ENCODE assay signal across 8 cellular contexts in the genomic region with DNA sequence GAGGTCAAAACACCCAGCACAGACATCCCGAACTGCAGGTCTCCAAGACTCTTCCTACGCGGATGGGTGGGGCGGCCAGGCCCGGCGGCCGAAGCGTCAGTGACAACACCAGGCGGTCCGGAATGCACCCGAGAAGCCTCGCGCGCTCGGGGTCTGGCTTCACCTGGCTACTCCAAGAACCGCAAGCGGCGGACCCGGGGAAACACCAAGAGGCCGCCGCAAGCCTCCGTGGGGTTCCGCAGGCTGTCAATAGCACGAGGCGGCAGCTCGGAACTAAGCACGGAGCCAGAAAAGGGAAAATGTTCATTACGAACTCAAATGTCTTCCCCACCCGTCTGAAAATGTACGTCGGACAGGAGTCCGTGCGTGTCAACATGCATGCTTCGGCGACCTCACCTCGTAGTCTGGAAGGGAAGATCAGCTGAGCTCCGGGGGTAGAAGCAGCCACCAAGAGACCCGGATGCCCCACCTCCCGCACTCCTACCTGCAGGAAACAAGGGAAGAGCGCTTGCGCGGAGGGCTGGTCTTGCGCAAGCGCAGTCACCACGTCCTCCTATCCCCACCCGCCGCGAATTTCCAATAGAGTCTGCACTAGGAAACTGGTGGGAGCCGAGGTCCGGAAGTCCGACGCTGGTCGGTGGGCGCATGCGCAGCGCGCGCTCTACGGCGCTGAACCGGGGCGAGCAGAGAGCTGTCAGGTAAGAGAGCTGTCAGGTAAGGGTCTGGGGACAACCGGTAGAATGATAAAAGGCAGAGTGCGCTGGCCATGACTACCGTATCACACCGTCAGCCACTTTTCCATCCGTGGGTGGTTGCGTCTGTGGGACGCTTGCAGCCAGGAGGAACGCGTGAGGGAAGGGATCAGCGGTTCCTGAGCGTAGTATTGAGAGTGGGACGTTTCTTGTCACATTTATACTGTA. TPM values are rescaled to one million over a fixed set of nuclear protein-coding genes. Genes with fewer than 3 reads are reported as not detected.
DNase-seq lines count a peak whose midpoint lies in the region; ATAC-seq, FAIRE-seq and TF ChIP-seq lines count a peak whose summit lies in the region.

TSS of gene GPATCH11 (plus strand) at position 646 of the 920 bp plus-strand sequence. CDS start 3,864 bp downstream, outside the sequence.
TSS of gene HEATR5B (minus strand) at position 500 of the 920 bp plus-strand sequence. CDS start 958 bp downstream, outside the sequence.

- DNase-seq in GM12892 (ENCODE audit: insufficient read length) (peak; percentile 86), NCI-H1436 (lab: John Stamatoyannopoulos, UW) (peak; percentile 95), SW480 (ENCODE audit: low spot score) (peak; percentile 99), amniotic epithelial cell (ENCODE audit: low read depth) (peak; percentile 94), left ventricle myocardium superior (peak; percentile 96), prostate gland (ENCODE audit: low spot score) (peak; percentile 97)

- no peaks in the 10 kb centered on the region for H3K27me3 ChIP-seq in prostate gland (replicated peaks; ENCODE audit: insufficient read depth)

- no peaks in the 10 kb centered on the region for H3K9me3 ChIP-seq in prostate gland

- under 1% methylated on average over 72 of the region's 74 CpGs for WGBS in prostate gland
- under 1% methylated on average over 74 of the region's 74 CpGs for WGBS in urinary bladder

- no peaks in the 10 kb centered on the region for H3K4me1 ChIP-seq in prostate gland (replicated peaks)
- peaks cover 3% of the 10 kb centered on the region for H3K4me1 ChIP-seq in urinary bladder (ENCODE audit: insufficient read depth)

- H3K4me3 ChIP-seq in prostate gland (peak within 1 kb of the TSS; percentile 73 to 82), urinary bladder (ENCODE audit: low read depth, low read length) (peak within 1 kb of the TSS; percentile 82)

- H3K27ac ChIP-seq in prostate gland (peak within 1 kb of the TSS; percentile 80 to 81), urinary bladder (ENCODE audit: low read depth) (no peak within 1 kb of the TSS)

- peak; percentile 88 for ATAC-seq in HG02840 (IDR thresholded peaks at IDR 0.05; ENCODE audit: low FRiP score, unreplicated experiment)
- ATAC-seq in left ventricle myocardium superior = peak; percentile 99

- intact Hi-C loops in left ventricle myocardium superior (cut with micrococcal nuclease) = no loop called here
- intact Hi-C loops in prostate gland (cut with DNase I) = no loop called here

- peak in 1 of 4 experiments; percentile 9 for TF ChIP-seq CTCF in prostate gland (IDR thresholded peaks at IDR 0.05)

- TF ChIP-seq POLR2A in GM12892 (IDR thresholded peaks at IDR 0.05; ENCODE audit: low read depth, low read length) = peak; percentile 74
- peak; percentile 56 for TF ChIP-seq POLR2A in prostate gland (IDR thresholded peaks at IDR 0.05)

- H3K36me3 ChIP-seq in prostate gland = no peaks in the 10 kb centered on the region
- H3K36me3 ChIP-seq in urinary bladder (ENCODE audit: insufficient read depth) = no peaks in the 10 kb centered on the region

- FAIRE-seq in GM12892 (lab: Jason Lieb, UNC) = peak; percentile 96

RNA-seq across cellular contexts. Expression of gene GPATCH11, which starts in this region (rescaled TPM):
- polyA plus RNA-seq in GM12892 (2012; ENCODE audit: missing spikeins) = 16.6 TPM
- total RNA-seq in left ventricle myocardium superior (6.0 TPM), prostate gland (10 to 100 TPM in 1 of 2 donors, 1 to 10 TPM in 1; 4.7 to 12.6 TPM), urinary bladder (10.5 TPM)
- 4.8 TPM for polyA plus RNA-seq in urinary bladder

RNA-seq across cellular contexts. Expression of gene HEATR5B, which starts in this region (rescaled TPM):
- polyA plus RNA-seq in GM12892 (2012; ENCODE audit: missing spikeins) = 10.3 TPM
- total RNA-seq in left ventricle myocardium superior (27.0 TPM), prostate gland (10 to 100 TPM; 31.1 to 37.4 TPM), urinary bladder (57.7 TPM)
- 8.3 TPM for polyA plus RNA-seq in urinary bladder
